1 cellular context compared by ENCODE assay signal in the genomic region with DNA sequence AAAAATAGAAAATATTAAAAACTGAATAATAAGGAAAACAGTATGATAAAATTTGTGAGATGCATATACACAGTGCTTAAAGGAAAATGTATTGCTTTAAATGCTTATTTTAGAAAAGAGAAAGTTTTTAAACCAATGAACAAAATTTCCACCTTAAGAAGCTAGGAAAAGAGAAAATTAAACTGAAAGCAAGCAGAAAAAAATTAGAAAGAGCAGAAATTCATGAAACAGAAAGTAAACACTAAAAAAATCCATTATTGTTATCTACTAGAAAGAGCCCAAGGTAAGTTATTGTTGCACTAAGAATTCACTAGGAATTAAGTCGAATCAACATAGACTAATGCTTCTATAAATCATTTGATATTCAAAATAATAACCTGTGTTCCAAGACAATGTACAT.
TF ChIP-seq lines count a peak whose summit lies in the region.

No MANE protein-coding gene starts in this region.

TF ChIP-seq in K562, 482 proteins besides CTCF, POLR2A, EP300 and RAD21 (continued from another document):
- TF ChIP-seq, protein P1, sequence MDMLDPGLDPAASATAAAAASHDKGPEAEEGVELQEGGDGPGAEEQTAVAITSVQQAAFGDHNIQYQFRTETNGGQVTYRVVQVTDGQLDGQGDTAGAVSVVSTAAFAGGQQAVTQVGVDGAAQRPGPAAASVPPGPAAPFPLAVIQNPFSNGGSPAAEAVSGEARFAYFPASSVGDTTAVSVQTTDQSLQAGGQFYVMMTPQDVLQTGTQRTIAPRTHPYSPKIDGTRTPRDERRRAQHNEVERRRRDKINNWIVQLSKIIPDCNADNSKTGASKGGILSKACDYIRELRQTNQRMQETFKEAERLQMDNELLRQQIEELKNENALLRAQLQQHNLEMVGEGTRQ (CRISPR knock-in tag; IDR thresholded peaks at IDR 0.05): no peak
- TF ChIP-seq RBM34 (IDR thresholded peaks at IDR 0.05; ENCODE audit: borderline replicate concordance, insufficient read depth, low read length) (no peak), TCF7L2 (IDR thresholded peaks at IDR 0.05; ENCODE audit: low read depth, low read length) (no peak), ZNF77 (CRISPR knock-in tag; IDR thresholded peaks at IDR 0.05) (no peak), ZBED1 (IDR thresholded peaks at IDR 0.05) (no peak), SMAD2 (IDR thresholded peaks at IDR 0.05; ENCODE audit: low read depth, low read length) (no peak), KDM5B (IDR thresholded peaks at IDR 0.05; ENCODE audit: insufficient replicate concordance, low read depth, low read length) (no peak), ZEB2 (IDR thresholded peaks at IDR 0.05) (no peak), ZNF165 (CRISPR knock-in tag; IDR thresholded peaks at IDR 0.05; ENCODE audit: borderline replicate concordance) (no peak), ZNF512 (tag; IDR thresholded peaks at IDR 0.05) (peak; percentile 89), ETV6 (IDR thresholded peaks at IDR 0.05; ENCODE audit: borderline replicate concordance in 1 of 2, low read depth in 2 of 2, low read length in 1 of 2) (no peak), ETV6 (CRISPR knock-in tag; IDR thresholded peaks at IDR 0.05; ENCODE audit: borderline replicate concordance) (no peak), U2AF2 (optimal IDR thresholded peaks at IDR 0.05; ENCODE audit: low read depth, low read length) (no peak), ZNF57 (CRISPR knock-in tag; IDR thresholded peaks at IDR 0.05) (no peak)
- TF ChIP-seq, protein P2, sequence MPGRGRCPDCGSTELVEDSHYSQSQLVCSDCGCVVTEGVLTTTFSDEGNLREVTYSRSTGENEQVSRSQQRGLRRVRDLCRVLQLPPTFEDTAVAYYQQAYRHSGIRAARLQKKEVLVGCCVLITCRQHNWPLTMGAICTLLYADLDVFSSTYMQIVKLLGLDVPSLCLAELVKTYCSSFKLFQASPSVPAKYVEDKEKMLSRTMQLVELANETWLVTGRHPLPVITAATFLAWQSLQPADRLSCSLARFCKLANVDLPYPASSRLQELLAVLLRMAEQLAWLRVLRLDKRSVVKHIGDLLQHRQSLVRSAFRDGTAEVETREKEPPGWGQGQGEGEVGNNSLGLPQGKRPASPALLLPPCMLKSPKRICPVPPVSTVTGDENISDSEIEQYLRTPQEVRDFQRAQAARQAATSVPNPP (IDR thresholded peaks at IDR 0.05; ENCODE audit: borderline replicate concordance, insufficient read depth, insufficient read length): no peak
